In genomic region chr5:93395010-93395409, GRCh38 we compare ENCODE assay signal across 25 cellular contexts.
"Had no signal": no experiment of that assay in that cellular context is flagged by ENCODE, and none has a peak within 500 bp of the region (broad histone marks: within the 10 kb centered on the region; RNA-seq: fewer than 3 reads in every experiment).

No MANE protein-coding gene starts in this region.

- ATAC-seq: activated CD4-positive, CD25-positive, alpha-beta regulatory T cell treated with anti-CD3 and anti-CD28 coated beads, Interleukin-2, amount 50 U/mL, for 24 hours; gastrocnemius medialis; right cardiac atrium had no signal

- H3K27me3 Mint-ChIP-seq: activated naive CD4-positive, alpha-beta T cell treated with anti-CD3 and anti-CD28 coated beads, Interleukin-2, amount 10 ng/mL, durations not matched to agents 7 days and 5 days; naive B cell had no signal

- H3K27ac ChIP-seq: colonic mucosa, gastrocnemius medialis, left ventricle myocardium inferior, spleen, suprapubic skin, tibial artery, VCaP had no signal

- H3K27ac Mint-ChIP-seq: activated naive CD4-positive, alpha-beta T cell treated with anti-CD3 and anti-CD28 coated beads, Interleukin-2, amount 10 ng/mL, durations not matched to agents 7 days and 5 days; activated naive CD8-positive, alpha-beta T cell treated with anti-CD3 and anti-CD28 coated beads, Interleukin-2, amount 10 ng/mL, durations not matched to agents 7 days and 5 days; naive B cell had no signal

- H3K36me3 ChIP-seq: colonic mucosa, gastrocnemius medialis, left ventricle myocardium inferior, spleen, suprapubic skin, tibial artery had no signal

- H3K27me3 ChIP-seq: colonic mucosa, gastrocnemius medialis, spleen, suprapubic skin, tibial artery had no signal

- H3K4me3 Mint-ChIP-seq: activated naive CD4-positive, alpha-beta T cell treated with anti-CD3 and anti-CD28 coated beads, Interleukin-2, amount 10 ng/mL, durations not matched to agents 7 days and 5 days; activated naive CD8-positive, alpha-beta T cell treated with anti-CD3 and anti-CD28 coated beads, Interleukin-2, amount 10 ng/mL, durations not matched to agents 7 days and 5 days; naive B cell had no signal

- H3K36me3 Mint-ChIP-seq: activated naive CD4-positive, alpha-beta T cell treated with anti-CD3 and anti-CD28 coated beads, Interleukin-2, amount 10 ng/mL, durations not matched to agents 7 days and 5 days; activated naive CD8-positive, alpha-beta T cell treated with anti-CD3 and anti-CD28 coated beads, Interleukin-2, amount 10 ng/mL, durations not matched to agents 7 days and 5 days; naive B cell had no signal

- H3K4me1 Mint-ChIP-seq: activated naive CD4-positive, alpha-beta T cell treated with anti-CD3 and anti-CD28 coated beads, Interleukin-2, amount 10 ng/mL, durations not matched to agents 7 days and 5 days; activated naive CD8-positive, alpha-beta T cell treated with anti-CD3 and anti-CD28 coated beads, Interleukin-2, amount 10 ng/mL, durations not matched to agents 7 days and 5 days; naive B cell had no signal

- DNase-seq: activated CD4-positive, alpha-beta T cell treated with anti-CD3 and anti-CD28 coated beads for 48 hours; activated CD4-positive, alpha-beta T cell treated with anti-CD3 and anti-CD28 coated beads, Interleukin-2, amount 50 U/mL, for 48 hours; activated CD8-positive, alpha-beta memory T cell treated with anti-CD3 and anti-CD28 coated beads for 24 hours; activated gamma-delta T cell; activated naive CD4-positive, alpha-beta T cell treated with anti-CD3 and anti-CD28 coated beads, Interleukin-2, amount 10 ng/mL, durations not matched to agents 7 days and 5 days; activated naive CD8-positive, alpha-beta T cell treated with anti-CD3 and anti-CD28 coated beads, Interleukin-2, amount 10 ng/mL, durations not matched to agents 7 days and 5 days; activated T-cell treated with anti-CD3 and anti-CD28 coated beads, Interleukin-2, amount 50 U/mL, for 1 hour; amygdala; colonic mucosa; effector CD8-positive, alpha-beta T cell; erythroblast; gastrocnemius medialis; glutamatergic neuron; islet precursor cell; left ventricle myocardium inferior; naive B cell; spleen; stimulated activated naive CD4-positive, alpha-beta T cell; tibial artery had no signal

- FAIRE-seq: TTC549 had no signal

- H3K9me3 ChIP-seq: colonic mucosa, gastrocnemius medialis, suprapubic skin, tibial artery had no signal

- H3K4me1 ChIP-seq: colonic mucosa, gastrocnemius medialis, left ventricle myocardium inferior, spleen, suprapubic skin, tibial artery had no signal

- H3K4me3 ChIP-seq: colonic mucosa, gastrocnemius medialis, left ventricle myocardium inferior, lung, spleen, suprapubic skin, tibial artery had no signal
